In genomic region chr6:32154514-32155161, GRCh38 we compare ENCODE assay signal across 1 cellular context.
TF ChIP-seq lines count a peak whose summit lies in the region.

No MANE protein-coding gene starts in this region.

TF ChIP-seq in HEK293, 187 proteins besides CTCF, POLR2A, EP300 and RAD21 (continued from another document):
- TF ChIP-seq ZNF488 (tag by site-specific recombination; IDR thresholded peaks at IDR 0.05) (no peak), SCRT1 (tag by site-specific recombination; IDR thresholded peaks at IDR 0.05; ENCODE audit: borderline replicate concordance) (no peak), ZNF416 (tag by site-specific recombination; IDR thresholded peaks at IDR 0.05) (no peak), ZBTB8A (tag by site-specific recombination; IDR thresholded peaks at IDR 0.05) (peak; percentile 71), PATZ1 (tag by site-specific recombination; IDR thresholded peaks at IDR 0.05) (peak; percentile 81), EGR2 (tag by site-specific recombination; IDR thresholded peaks at IDR 0.05; ENCODE audit: low read depth) (0 out of 2 replicates have a peak, but pooled peaks have one; percentile 3), HIC1 (tag by site-specific recombination; IDR thresholded peaks at IDR 0.05) (peak; percentile 38; the same call in 1 of the 2 replicates), TCF7L2 (IDR thresholded peaks at IDR 0.05; ENCODE audit: borderline replicate concordance, low read depth, low read length) (no peak), KLF1 (tag by site-specific recombination; IDR thresholded peaks at IDR 0.05) (peak; percentile 36; the same call in 1 of the 2 replicates), ZNF140 (tag by site-specific recombination; IDR thresholded peaks at IDR 0.05) (no peak), OSR2 (tag by site-specific recombination; IDR thresholded peaks at IDR 0.05) (peak; percentile 78; the same call in 1 of the 2 replicates), ZEB2 (tag by site-specific recombination; IDR thresholded peaks at IDR 0.05) (no peak), HOXC10 (CRISPR knock-in tag; IDR thresholded peaks at IDR 0.05) (0 out of 2 replicates have a peak, but pooled peaks have one; percentile 15), PRDM10 (tag by site-specific recombination; IDR thresholded peaks at IDR 0.05) (peak; percentile 87), ZNF184 (tag by site-specific recombination; IDR thresholded peaks at IDR 0.05) (no peak), PRDM4 (tag by site-specific recombination; IDR thresholded peaks at IDR 0.05) (no peak), ZBTB7A (tag by site-specific recombination; IDR thresholded peaks at IDR 0.05; ENCODE audit: low read depth) (no peak), ZNF114 (tag by site-specific recombination; IDR thresholded peaks at IDR 0.05) (no peak), ZNF791 (tag by site-specific recombination; IDR thresholded peaks at IDR 0.05) (no peak), ZNF660 (tag by site-specific recombination; IDR thresholded peaks at IDR 0.05) (no peak), ZNF423 (tag by site-specific recombination; IDR thresholded peaks at IDR 0.05) (peak; percentile 82), KLF17 (tag by site-specific recombination; IDR thresholded peaks at IDR 0.05) (0 out of 2 replicates have a peak, but pooled peaks have one; percentile 40), ZNF692 (tag by site-specific recombination; IDR thresholded peaks at IDR 0.05) (no peak; the same call in 1 of the 2 replicates), ZNF48 (tag by site-specific recombination; IDR thresholded peaks at IDR 0.05) (no peak), ZNF202 (tag by site-specific recombination; IDR thresholded peaks at IDR 0.05; ENCODE audit: borderline replicate concordance) (no peak), ZBTB20 (tag by site-specific recombination; IDR thresholded peaks at IDR 0.05) (no peak), ZSCAN30 (tag by site-specific recombination; IDR thresholded peaks at IDR 0.05) (0 out of 2 replicates have a peak, but pooled peaks have one; percentile 23), ZNF404 (tag by site-specific recombination; IDR thresholded peaks at IDR 0.05) (no peak), ZNF280C (tag by site-specific recombination; IDR thresholded peaks at IDR 0.05) (no peak), ZNF776 (tag by site-specific recombination; IDR thresholded peaks at IDR 0.05; ENCODE audit: borderline replicate concordance) (no peak)
